1 cellular context compared by ENCODE assay signal in the genomic region with DNA sequence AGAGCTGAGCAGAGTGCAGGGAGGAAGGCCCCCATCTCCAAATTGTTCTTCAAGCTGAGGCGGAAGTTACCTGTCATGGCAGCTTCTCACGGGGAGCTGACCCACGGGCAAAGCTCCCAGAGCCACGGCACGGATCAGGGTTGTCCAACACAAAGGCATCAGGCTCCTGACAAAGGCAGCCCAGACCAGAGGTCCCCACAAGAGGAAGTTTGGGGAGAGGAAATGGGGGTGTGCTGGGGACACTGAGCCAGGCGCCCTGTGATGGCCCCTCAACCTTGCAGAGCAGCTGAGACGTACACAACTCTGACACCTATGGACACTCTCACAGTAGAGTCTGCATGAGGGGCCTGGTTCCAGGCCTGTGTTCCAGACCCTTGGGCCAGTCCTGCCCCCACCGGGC.
TF ChIP-seq lines count a peak whose summit lies in the region.

No MANE protein-coding gene starts in this region.

TF ChIP-seq in HepG2, 621 proteins besides CTCF, POLR2A, EP300 and RAD21 (continued from another document):
- TF ChIP-seq CBX2 (IDR thresholded peaks at IDR 0.05; ENCODE audit: low read depth, low read length) (no peak), CBX2 (CRISPR knock-in tag; IDR thresholded peaks at IDR 0.05; ENCODE audit: low read depth) (no peak), SOX13 (IDR thresholded peaks at IDR 0.05) (no peak), SOX13 (CRISPR knock-in tag; conservative IDR thresholded peaks at IDR 0.05 in 1 of 2, IDR thresholded peaks at IDR 0.05 in 1 of 2) (no peak), ZNF761 (CRISPR knock-in tag; conservative IDR thresholded peaks at IDR 0.05) (no peak), ZNF251 (CRISPR knock-in tag; IDR thresholded peaks at IDR 0.05) (no peak), SP1 (IDR thresholded peaks at IDR 0.05) (no peak), SP1 (CRISPR knock-in tag; IDR thresholded peaks at IDR 0.05) (no peak), ZNF205 (CRISPR knock-in tag; IDR thresholded peaks at IDR 0.05) (no peak)
- TF ChIP-seq, protein P1, sequence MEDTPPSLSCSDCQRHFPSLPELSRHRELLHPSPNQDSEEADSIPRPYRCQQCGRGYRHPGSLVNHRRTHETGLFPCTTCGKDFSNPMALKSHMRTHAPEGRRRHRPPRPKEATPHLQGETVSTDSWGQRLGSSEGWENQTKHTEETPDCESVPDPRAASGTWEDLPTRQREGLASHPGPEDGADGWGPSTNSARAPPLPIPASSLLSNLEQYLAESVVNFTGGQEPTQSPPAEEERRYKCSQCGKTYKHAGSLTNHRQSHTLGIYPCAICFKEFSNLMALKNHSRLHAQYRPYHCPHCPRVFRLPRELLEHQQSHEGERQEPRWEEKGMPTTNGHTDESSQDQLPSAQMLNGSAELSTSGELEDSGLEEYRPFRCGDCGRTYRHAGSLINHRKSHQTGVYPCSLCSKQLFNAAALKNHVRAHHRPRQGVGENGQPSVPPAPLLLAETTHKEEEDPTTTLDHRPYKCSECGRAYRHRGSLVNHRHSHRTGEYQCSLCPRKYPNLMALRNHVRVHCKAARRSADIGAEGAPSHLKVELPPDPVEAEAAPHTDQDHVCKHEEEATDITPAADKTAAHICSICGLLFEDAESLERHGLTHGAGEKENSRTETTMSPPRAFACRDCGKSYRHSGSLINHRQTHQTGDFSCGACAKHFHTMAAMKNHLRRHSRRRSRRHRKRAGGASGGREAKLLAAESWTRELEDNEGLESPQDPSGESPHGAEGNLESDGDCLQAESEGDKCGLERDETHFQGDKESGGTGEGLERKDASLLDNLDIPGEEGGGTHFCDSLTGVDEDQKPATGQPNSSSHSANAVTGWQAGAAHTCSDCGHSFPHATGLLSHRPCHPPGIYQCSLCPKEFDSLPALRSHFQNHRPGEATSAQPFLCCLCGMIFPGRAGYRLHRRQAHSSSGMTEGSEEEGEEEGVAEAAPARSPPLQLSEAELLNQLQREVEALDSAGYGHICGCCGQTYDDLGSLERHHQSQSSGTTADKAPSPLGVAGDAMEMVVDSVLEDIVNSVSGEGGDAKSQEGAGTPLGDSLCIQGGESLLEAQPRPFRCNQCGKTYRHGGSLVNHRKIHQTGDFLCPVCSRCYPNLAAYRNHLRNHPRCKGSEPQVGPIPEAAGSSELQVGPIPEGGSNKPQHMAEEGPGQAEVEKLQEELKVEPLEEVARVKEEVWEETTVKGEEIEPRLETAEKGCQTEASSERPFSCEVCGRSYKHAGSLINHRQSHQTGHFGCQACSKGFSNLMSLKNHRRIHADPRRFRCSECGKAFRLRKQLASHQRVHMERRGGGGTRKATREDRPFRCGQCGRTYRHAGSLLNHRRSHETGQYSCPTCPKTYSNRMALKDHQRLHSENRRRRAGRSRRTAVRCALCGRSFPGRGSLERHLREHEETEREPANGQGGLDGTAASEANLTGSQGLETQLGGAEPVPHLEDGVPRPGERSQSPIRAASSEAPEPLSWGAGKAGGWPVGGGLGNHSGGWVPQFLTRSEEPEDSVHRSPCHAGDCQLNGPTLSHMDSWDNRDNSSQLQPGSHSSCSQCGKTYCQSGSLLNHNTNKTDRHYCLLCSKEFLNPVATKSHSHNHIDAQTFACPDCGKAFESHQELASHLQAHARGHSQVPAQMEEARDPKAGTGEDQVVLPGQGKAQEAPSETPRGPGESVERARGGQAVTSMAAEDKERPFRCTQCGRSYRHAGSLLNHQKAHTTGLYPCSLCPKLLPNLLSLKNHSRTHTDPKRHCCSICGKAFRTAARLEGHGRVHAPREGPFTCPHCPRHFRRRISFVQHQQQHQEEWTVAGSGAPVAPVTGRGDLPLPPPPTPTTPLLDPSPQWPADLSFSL (CRISPR knock-in tag; IDR thresholded peaks at IDR 0.05) = no peak
- TF ChIP-seq, protein P2, sequence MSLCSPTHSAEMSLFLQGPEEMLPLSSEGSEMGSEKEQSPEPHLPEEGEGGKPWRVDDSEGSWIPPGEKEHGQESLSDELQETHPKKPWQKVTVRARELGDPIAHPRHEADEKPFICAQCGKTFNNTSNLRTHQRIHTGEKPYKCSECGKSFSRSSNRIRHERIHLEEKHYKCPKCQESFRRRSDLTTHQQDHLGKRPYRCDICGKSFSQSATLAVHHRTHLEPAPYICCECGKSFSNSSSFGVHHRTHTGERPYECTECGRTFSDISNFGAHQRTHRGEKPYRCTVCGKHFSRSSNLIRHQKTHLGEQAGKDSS (CRISPR knock-in tag; IDR thresholded peaks at IDR 0.05; ENCODE audit: borderline replicate concordance, low read depth) = no peak
- TF ChIP-seq, protein P3, sequence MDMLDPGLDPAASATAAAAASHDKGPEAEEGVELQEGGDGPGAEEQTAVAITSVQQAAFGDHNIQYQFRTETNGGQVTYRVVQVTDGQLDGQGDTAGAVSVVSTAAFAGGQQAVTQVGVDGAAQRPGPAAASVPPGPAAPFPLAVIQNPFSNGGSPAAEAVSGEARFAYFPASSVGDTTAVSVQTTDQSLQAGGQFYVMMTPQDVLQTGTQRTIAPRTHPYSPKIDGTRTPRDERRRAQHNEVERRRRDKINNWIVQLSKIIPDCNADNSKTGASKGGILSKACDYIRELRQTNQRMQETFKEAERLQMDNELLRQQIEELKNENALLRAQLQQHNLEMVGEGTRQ (IDR thresholded peaks at IDR 0.05; ENCODE audit: low read depth, low read length) = no peak
- TF ChIP-seq, protein P3 (CRISPR knock-in tag; IDR thresholded peaks at IDR 0.05; ENCODE audit: borderline replicate concordance) = no peak
